ENCODE assay signal across 18 cellular contexts in the genomic region with DNA sequence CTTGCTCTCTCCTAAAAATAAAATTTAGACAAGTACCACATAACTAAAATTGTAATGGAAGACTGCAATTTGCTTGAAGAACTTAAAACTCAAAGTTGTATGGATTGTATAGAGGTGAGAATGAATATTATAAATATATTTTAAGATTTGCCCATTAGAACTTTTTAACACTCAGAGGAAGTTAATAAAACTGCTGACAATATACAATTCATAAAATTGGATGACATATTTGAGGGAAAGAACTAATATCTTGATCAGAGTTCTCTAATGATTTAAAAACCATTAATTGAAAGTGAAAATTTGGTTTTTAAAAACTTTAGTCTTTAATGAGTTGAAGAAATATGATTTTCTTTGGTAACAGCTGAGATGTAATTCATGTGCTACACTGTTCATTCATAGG. TPM values are rescaled to one million over a fixed set of nuclear protein-coding genes. Genes with fewer than 3 reads are reported as not detected.
A peak's percentile ranks its signal among the peaks of the same experiment; 100 is the strongest.
DNase-seq lines count a peak whose midpoint lies in the region; ATAC-seq, FAIRE-seq and TF ChIP-seq lines count a peak whose summit lies in the region.
"Had no signal": no experiment of that assay in that cellular context is flagged by ENCODE, and none has a peak within 500 bp of the region (broad histone marks: within the 10 kb centered on the region; RNA-seq: fewer than 3 reads in every experiment).

No MANE protein-coding gene starts in this region.

- FAIRE-seq in A204.1 (lab: Jason Lieb, UNC) (peak; percentile 9), pancreas (lab: Jason Lieb, UNC) (peak; percentile 23)
- FAIRE-seq: A549, D721Med, GM12891 had no signal

- TF ChIP-seq CTCF in IMR-90 (conservative IDR thresholded peaks at IDR 0.05; ENCODE audit: low read depth, low read length) = no peak
- TF ChIP-seq CTCF in pancreas (IDR thresholded peaks at IDR 0.05) = no peak

- H4K5ac ChIP-seq in IMR-90 (ENCODE audit: low read depth, low read length) = no peak overlapping the region

- H4K20me1 ChIP-seq in IMR-90 (ENCODE audit: insufficient read depth, low read length) = peaks cover 8% of the 10 kb centered on the region; the same call in 1 of the 2 replicates

- dilution Hi-C loops in IMR-90 (cut with HindIII; ENCODE audit: low sequenced_read_pairs, unreplicated experiment) = no loop called here

- H3K56ac ChIP-seq in IMR-90 (ENCODE audit: extremely low read depth, insufficient read depth, low read length) = no peak overlapping the region

- BruUV-seq in IMR-90 (replicated peaks; lab: Mats Ljungman, UMichigan) = no TSS peak

- in situ Hi-C loops in IMR-90 (cut with MboI; ENCODE audit: low sequenced_read_pairs) = no loop called here

- H3K9ac ChIP-seq in IMR-90 (ENCODE audit: low read depth, low read length) = no peak overlapping the region
- H3K9ac ChIP-seq: BLaER1 treated with 17β-estradiol and CSF1 and Interleukin-3, amounts not matched to agents 10 nM and 100 nM had no signal

- DNase-seq in IMR-90 = no peak
- no peak for DNase-seq in pancreas
- DNase-seq: 8988T; AML-193; Caco-2; Calu3; CD4-positive, alpha-beta T cell; CD8-positive, alpha-beta T cell; DMS79 treated with DMSO at 0.1 percent for 48 hours; GF-D8 had no signal

- no peak overlapping the region for H3K14ac ChIP-seq in IMR-90 (replicated peaks; ENCODE audit: low read depth, low read length)

- no peak overlapping the region for H4K91ac ChIP-seq in IMR-90 (ENCODE audit: insufficient read depth, low read depth, low read length)

- no peaks in the 10 kb centered on the region for H3K4me1 ChIP-seq in IMR-90 (ENCODE audit: control insufficient read depth, insufficient read depth, low read length)
- H3K4me1 ChIP-seq in pancreas = no peaks in the 10 kb centered on the region
- H3K4me1 ChIP-seq: A549; BLaER1 treated with 17β-estradiol and CSF1 and Interleukin-3, amounts not matched to agents 10 nM and 100 nM; Caco-2 had no signal

- H3K9me3 ChIP-seq in IMR-90 (ENCODE audit: control insufficient read depth, insufficient read depth, low read length) (no peaks in the 10 kb centered on the region), pancreas (no peaks in the 10 kb centered on the region)
- H3K9me3 ChIP-seq: A549; BLaER1 treated with 17β-estradiol and CSF1 and Interleukin-3, amounts not matched to agents 10 nM and 100 nM; Caco-2 had no signal

- H3K23ac ChIP-seq in IMR-90 (ENCODE audit: low read depth, low read length) = no peak overlapping the region

- CTCF ChIA-PET in IMR-90 (lab: Yijun Ruan, JAX) = no interaction called here

- no peak overlapping the region for H2BK5ac ChIP-seq in IMR-90 (ENCODE audit: low read depth, low read length, poor library complexity, severe bottlenecking)

- ATAC-seq in IMR-90 (ENCODE audit: low read depth) = no peak
- ATAC-seq in pancreas = no peak
- ATAC-seq in GM18867 (IDR thresholded peaks at IDR 0.05; ENCODE audit: unreplicated experiment) = no peak
- ATAC-seq in HG02970 (IDR thresholded peaks at IDR 0.05; ENCODE audit: low FRiP score, unreplicated experiment) = no peak
- ATAC-seq: A549; CD8-positive, alpha-beta T cell had no signal

- TF ChIP-seq RAD21 in IMR-90 (IDR thresholded peaks at IDR 0.05; ENCODE audit: low read length) = no peak

- H2BK20ac ChIP-seq in IMR-90 (ENCODE audit: low read depth, low read length) = no peak overlapping the region

- intact Hi-C loops in IMR-90 (cut with micrococcal nuclease) = no loop called here
- intact Hi-C loops in pancreas (cut with DNase I) = no loop called here

- H2AK5ac ChIP-seq in IMR-90 (ENCODE audit: low read depth, low read length) = no peak overlapping the region

- no peak overlapping the region for H2AFZ ChIP-seq in IMR-90 (replicated peaks; ENCODE audit: low read length, poor library complexity)

- no peak overlapping the region for H3K4me2 ChIP-seq in IMR-90 (ENCODE audit: low read depth, low read length)
- H3K4me2 ChIP-seq: A549; BLaER1 treated with 17β-estradiol and CSF1 and Interleukin-3, amounts not matched to agents 10 nM and 100 nM had no signal

- no peak for TF ChIP-seq POLR2A in IMR-90 (IDR thresholded peaks at IDR 0.05; ENCODE audit: low read depth, low read length)

- H2BK15ac ChIP-seq in IMR-90 (ENCODE audit: low read depth, low read length) = no peak overlapping the region

- peaks cover 27 to 28% of the 10 kb centered on the region in 2 experiments for H3K79me1 ChIP-seq in IMR-90 (ENCODE audit: low read depth in 1 of 2, low read length in 2 of 2)

- H2AK9ac ChIP-seq in IMR-90 (replicated peaks; ENCODE audit: low read depth, low read length, poor library complexity) = no peak overlapping the region

- no peak overlapping the region for H2BK120ac ChIP-seq in IMR-90 (ENCODE audit: low read depth, low read length)

- no peaks in the 10 kb centered on the region for H3K27me3 ChIP-seq in IMR-90 (ENCODE audit: control insufficient read depth, insufficient read depth, low read length)
- no peaks in the 10 kb centered on the region for H3K27me3 ChIP-seq in pancreas
- H3K27me3 ChIP-seq: BLaER1 treated with 17β-estradiol and CSF1 and Interleukin-3, amounts not matched to agents 10 nM and 100 nM had no signal

- no peak overlapping the region for H4K8ac ChIP-seq in IMR-90 (ENCODE audit: low read depth in 2 of 2, low read length in 2 of 2)

- peaks cover 2% of the 10 kb centered on the region; the same call in 1 of the 2 replicates for H3K9me1 ChIP-seq in IMR-90 (ENCODE audit: insufficient read depth, low read length)

- H3K36me3 ChIP-seq in IMR-90 (ENCODE audit: control insufficient read depth, insufficient read depth, low read length) (peaks cover 30% of the 10 kb centered on the region), pancreas (peaks cover 0 to 29% (median 0%) of the 10 kb centered on the region in 3 donors)

- H3K27ac ChIP-seq in IMR-90 (ENCODE audit: insufficient read depth, low read length) (no peak overlapping the region), pancreas (no peak overlapping the region)
- H3K27ac ChIP-seq: A549; BLaER1 treated with 17β-estradiol and CSF1 and Interleukin-3, amounts not matched to agents 10 nM and 100 nM; C4-2B had no signal

- no peak overlapping the region for H3K18ac ChIP-seq in IMR-90 (ENCODE audit: low read depth, low read length)

- H3K4me3 ChIP-seq in IMR-90 (ENCODE audit: insufficient read depth, low read depth, low read length) (no peak overlapping the region), pancreas (no peak overlapping the region)
- H3K4me3 ChIP-seq: A549; BLaER1 treated with 17β-estradiol and CSF1 and Interleukin-3, amounts not matched to agents 10 nM and 100 nM had no signal

- no peak overlapping the region for H3K4ac ChIP-seq in IMR-90 (ENCODE audit: low read depth, low read length)

- POLR2A ChIA-PET in IMR-90 (lab: Charles Lee; ENCODE audit: unreplicated experiment) = no interaction called here

TF ChIP-seq in IMR-90, 13 proteins besides CTCF, POLR2A, EP300 and RAD21:
- TF ChIP-seq, protein P1, sequence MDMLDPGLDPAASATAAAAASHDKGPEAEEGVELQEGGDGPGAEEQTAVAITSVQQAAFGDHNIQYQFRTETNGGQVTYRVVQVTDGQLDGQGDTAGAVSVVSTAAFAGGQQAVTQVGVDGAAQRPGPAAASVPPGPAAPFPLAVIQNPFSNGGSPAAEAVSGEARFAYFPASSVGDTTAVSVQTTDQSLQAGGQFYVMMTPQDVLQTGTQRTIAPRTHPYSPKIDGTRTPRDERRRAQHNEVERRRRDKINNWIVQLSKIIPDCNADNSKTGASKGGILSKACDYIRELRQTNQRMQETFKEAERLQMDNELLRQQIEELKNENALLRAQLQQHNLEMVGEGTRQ (IDR thresholded peaks at IDR 0.05; ENCODE audit: low read depth, low read length) = no peak
- peak; percentile 39; the same call in 1 of the 2 replicates for TF ChIP-seq MAFK (IDR thresholded peaks at IDR 0.05; ENCODE audit: low read depth, low read length)

RNA-seq across cellular contexts. Expression of gene TTC3, which starts 20.9 kb away (rescaled TPM):
- total RNA-seq in IMR-90 (2012; rRNA removed) = 293 and 332 TPM in 2 replicates
- 87.8 and 96.7 TPM in 2 replicates for polyA plus RNA-seq in IMR-90 (2012; rRNA removed)
- polyA plus RNA-seq in IMR-90 (2012; cell fraction: cytosol; rRNA removed) = 32.2 and 56.2 TPM in 2 replicates
- 132 and 279 TPM in 2 replicates for polyA plus RNA-seq in IMR-90 (2012; cell fraction: nucleus; rRNA removed; ENCODE audit: low replicate concordance)
- total RNA-seq in pancreas = 100 to 1,000 TPM in 1 of 6 donors, 10 to 100 TPM in 5; 54.5 to 103 (median 70.6) TPM
- polyA plus RNA-seq in pancreas = 10 to 100 TPM; 24.6 to 45.3 TPM

RNA-seq across cellular contexts. Expression of gene PIGP, which starts 21.1 kb away (rescaled TPM):
- total RNA-seq in IMR-90 (2012; rRNA removed) = 4.1 and 5.6 TPM in 2 replicates
- 11.0 and 15.4 TPM in 2 replicates for polyA plus RNA-seq in IMR-90 (2012; rRNA removed)
- 3.0 and 3.6 TPM in 2 replicates for polyA plus RNA-seq in IMR-90 (2012; cell fraction: cytosol; rRNA removed)
- polyA plus RNA-seq in IMR-90 (2012; cell fraction: nucleus; rRNA removed; ENCODE audit: low replicate concordance) = 4.1 and 6.8 TPM in 2 replicates
- 10 to 100 TPM; 14.8 to 21.2 (median 17.2) TPM for total RNA-seq in pancreas
- polyA plus RNA-seq in pancreas = 10 to 100 TPM; 15.5 to 29.3 TPM
